35 cellular contexts compared by ENCODE assay signal in the genomic region with DNA sequence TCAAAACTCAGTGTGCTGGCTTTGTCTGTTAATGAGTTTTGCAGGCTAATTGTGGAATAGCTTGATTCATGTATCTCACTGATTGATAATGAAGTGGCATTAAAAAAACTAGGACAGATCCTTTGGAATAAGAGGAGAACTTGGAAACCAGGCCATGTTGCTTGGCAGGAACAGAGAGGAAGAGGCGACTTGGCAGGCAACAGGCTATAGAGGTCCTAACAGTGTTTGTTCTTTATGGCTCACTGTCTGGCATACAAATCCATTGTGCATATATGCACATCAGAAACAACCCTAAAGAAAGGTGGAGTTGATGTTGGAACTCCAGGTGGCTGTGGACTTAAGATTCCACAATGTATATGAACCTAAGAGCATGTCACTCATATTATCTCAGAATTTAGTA. TPM values are rescaled to one million over a fixed set of nuclear protein-coding genes. Genes with fewer than 3 reads are reported as not detected.
"Had no signal": no experiment of that assay in that cellular context is flagged by ENCODE, and none has a peak within 500 bp of the region (broad histone marks: within the 10 kb centered on the region; RNA-seq: fewer than 3 reads in every experiment).

No MANE protein-coding gene starts in this region.

- ATAC-seq: activated CD4-positive, alpha-beta T cell treated with anti-CD3 and anti-CD28 coated beads for 36 hours; activated CD8-positive, alpha-beta memory T cell treated with anti-CD3 and anti-CD28 coated beads, Interleukin-2, amount 10 ng/mL, durations not matched to agents 7 days and 5 days; activated CD8-positive, alpha-beta T cell treated with anti-CD3 and anti-CD28 coated beads, Interleukin-2, amount 10 ng/mL, durations not matched to agents 7 days and 5 days; activated naive CD4-positive, alpha-beta T cell treated with anti-CD3 and anti-CD28 coated beads, Interleukin-2, amount 50 U/mL, for 72 hours; effector memory CD8-positive, alpha-beta T cell; foreskin keratinocyte; gastrocnemius medialis had no signal

- H3K36me3 ChIP-seq: ascending aorta, breast epithelium, esophagus muscularis mucosa, gastrocnemius medialis had no signal

- FAIRE-seq: colon had no signal

- H3K4me1 Mint-ChIP-seq: activated CD4-positive, alpha-beta T cell treated with anti-CD3 and anti-CD28 coated beads for 36 hours; activated CD4-positive, alpha-beta T cell treated with anti-CD3 and anti-CD28 coated beads, Interleukin-2, amount 10 ng/mL, durations not matched to agents 24 days and 14 days; activated CD8-positive, alpha-beta memory T cell treated with anti-CD3 and anti-CD28 coated beads, Interleukin-2, amount 10 ng/mL, durations not matched to agents 7 days and 5 days; activated naive CD4-positive, alpha-beta T cell treated with anti-CD3 and anti-CD28 coated beads, Interleukin-2, amount 10 ng/mL, durations not matched to agents 7 days and 5 days; activated naive CD8-positive, alpha-beta T cell treated with anti-CD3 and anti-CD28 coated beads, Interleukin-2, amount 10 ng/mL, durations not matched to agents 7 days and 5 days; brain; central memory CD8-positive, alpha-beta T cell had no signal

- H3K4me3 Mint-ChIP-seq: activated CD4-positive, alpha-beta memory T cell treated with anti-CD3 and anti-CD28 coated beads for 36 hours; activated CD4-positive, alpha-beta T cell treated with anti-CD3 and anti-CD28 coated beads for 36 hours; activated CD4-positive, alpha-beta T cell treated with anti-CD3 and anti-CD28 coated beads, Interleukin-2, amount 10 ng/mL, durations not matched to agents 24 days and 14 days; activated CD8-positive, alpha-beta memory T cell treated with anti-CD3 and anti-CD28 coated beads, Interleukin-2, amount 10 ng/mL, durations not matched to agents 7 days and 5 days; activated CD8-positive, alpha-beta T cell treated with anti-CD3 and anti-CD28 coated beads, Interleukin-2, amount 10 ng/mL, durations not matched to agents 7 days and 5 days; activated naive CD4-positive, alpha-beta T cell treated with anti-CD3 and anti-CD28 coated beads, Interleukin-2, amount 10 ng/mL, durations not matched to agents 7 days and 5 days; activated naive CD8-positive, alpha-beta T cell treated with anti-CD3 and anti-CD28 coated beads, Interleukin-2, amount 10 ng/mL, durations not matched to agents 7 days and 5 days; activated T-helper 1 cell treated with anti-CD3 and anti-CD28 coated beads, Interleukin-12 subunit alpha, Interleukin-12 subunit beta, Interleukin-2, Interleukin-4 antibody, amounts not matched to agents 30 ng/mL and 10 ng/mL and 1 ng/mL, durations not matched to agents 14 hours and 24 hours and 36 hours; brain; central memory CD8-positive, alpha-beta T cell; effector memory CD8-positive, alpha-beta T cell had no signal

- H3K27me3 Mint-ChIP-seq: activated CD4-positive, alpha-beta T cell treated with anti-CD3 and anti-CD28 coated beads, Interleukin-2, amount 10 ng/mL, durations not matched to agents 24 days and 14 days; activated naive CD4-positive, alpha-beta T cell treated with anti-CD3 and anti-CD28 coated beads, Interleukin-2, amount 10 ng/mL, durations not matched to agents 7 days and 5 days; activated naive CD8-positive, alpha-beta T cell treated with anti-CD3 and anti-CD28 coated beads, Interleukin-2, amount 10 ng/mL, durations not matched to agents 7 days and 5 days; brain had no signal

- H3K27me3 ChIP-seq: ascending aorta, breast epithelium, esophagus muscularis mucosa, foreskin keratinocyte, gastrocnemius medialis had no signal

- H3K36me3 Mint-ChIP-seq: activated CD4-positive, alpha-beta memory T cell treated with anti-CD3 and anti-CD28 coated beads for 36 hours; activated CD8-positive, alpha-beta memory T cell treated with anti-CD3 and anti-CD28 coated beads, Interleukin-2, amount 10 ng/mL, durations not matched to agents 7 days and 5 days; activated naive CD4-positive, alpha-beta T cell treated with anti-CD3 and anti-CD28 coated beads, Interleukin-2, amount 10 ng/mL, durations not matched to agents 7 days and 5 days; activated naive CD4-positive, alpha-beta T cell treated with anti-CD3 and anti-CD28 coated beads, Interleukin-2, amount 50 U/mL, for 72 hours; activated naive CD8-positive, alpha-beta T cell treated with anti-CD3 and anti-CD28 coated beads, Interleukin-2, amount 10 ng/mL, durations not matched to agents 7 days and 5 days; brain had no signal

- H3K27ac Mint-ChIP-seq: activated CD4-positive, alpha-beta memory T cell treated with anti-CD3 and anti-CD28 coated beads for 36 hours; activated CD4-positive, alpha-beta T cell treated with anti-CD3 and anti-CD28 coated beads for 36 hours; activated CD4-positive, alpha-beta T cell treated with anti-CD3 and anti-CD28 coated beads, Interleukin-2, amount 10 ng/mL, durations not matched to agents 24 days and 14 days; activated CD8-positive, alpha-beta memory T cell treated with anti-CD3 and anti-CD28 coated beads, Interleukin-2, amount 10 ng/mL, durations not matched to agents 7 days and 5 days; activated CD8-positive, alpha-beta T cell treated with anti-CD3 and anti-CD28 coated beads, Interleukin-2, amount 10 ng/mL, durations not matched to agents 7 days and 5 days; activated naive CD4-positive, alpha-beta T cell treated with anti-CD3 and anti-CD28 coated beads, Interleukin-2, amount 10 ng/mL, durations not matched to agents 7 days and 5 days; activated naive CD4-positive, alpha-beta T cell treated with anti-CD3 and anti-CD28 coated beads, Interleukin-2, amount 50 U/mL, for 72 hours; activated naive CD8-positive, alpha-beta T cell treated with anti-CD3 and anti-CD28 coated beads, Interleukin-2, amount 10 ng/mL, durations not matched to agents 7 days and 5 days; activated T-helper 1 cell treated with anti-CD3 and anti-CD28 coated beads, Interleukin-12 subunit alpha, Interleukin-12 subunit beta, Interleukin-2, Interleukin-4 antibody, amounts not matched to agents 30 ng/mL and 10 ng/mL and 1 ng/mL, durations not matched to agents 14 hours and 24 hours and 36 hours; brain; effector memory CD8-positive, alpha-beta T cell had no signal

- H3K9me3 Mint-ChIP-seq: activated CD4-positive, alpha-beta memory T cell treated with anti-CD3 and anti-CD28 coated beads for 36 hours; activated CD4-positive, alpha-beta T cell treated with anti-CD3 and anti-CD28 coated beads, Interleukin-2, amount 10 ng/mL, durations not matched to agents 24 days and 14 days; activated naive CD4-positive, alpha-beta T cell treated with anti-CD3 and anti-CD28 coated beads, Interleukin-2, amount 10 ng/mL, durations not matched to agents 7 days and 5 days; activated naive CD4-positive, alpha-beta T cell treated with anti-CD3 and anti-CD28 coated beads, Interleukin-2, amount 50 U/mL, for 72 hours; activated naive CD8-positive, alpha-beta T cell treated with anti-CD3 and anti-CD28 coated beads, Interleukin-2, amount 10 ng/mL, durations not matched to agents 7 days and 5 days; activated T-helper 1 cell treated with anti-CD3 and anti-CD28 coated beads, Interleukin-12 subunit alpha, Interleukin-12 subunit beta, Interleukin-2, Interleukin-4 antibody, amounts not matched to agents 30 ng/mL and 10 ng/mL and 1 ng/mL, durations not matched to agents 14 hours and 24 hours and 36 hours had no signal

- H3K4me3 ChIP-seq: ascending aorta, breast epithelium, esophagus muscularis mucosa, gastrocnemius medialis had no signal

- DNase-seq: activated CD4-positive, alpha-beta memory T cell treated with anti-CD3 and anti-CD28 coated beads for 36 hours; activated CD4-positive, alpha-beta T cell treated with anti-CD3 and anti-CD28 coated beads for 36 hours; activated CD4-positive, alpha-beta T cell treated with anti-CD3 and anti-CD28 coated beads, Interleukin-2, amount 10 ng/mL, durations not matched to agents 24 days and 14 days; activated CD4-positive, CD25-positive, alpha-beta regulatory T cell; activated CD4-positive, CD25-positive, alpha-beta regulatory T cell treated with anti-CD3 and anti-CD28 coated beads, Interleukin-2, amount 50 U/mL, for 72 hours; activated CD8-positive, alpha-beta memory T cell treated with anti-CD3 and anti-CD28 coated beads, Interleukin-2, amount 10 ng/mL, durations not matched to agents 7 days and 5 days; activated CD8-positive, alpha-beta memory T cell treated with anti-CD3 and anti-CD28 coated beads, Interleukin-2, amount 50 U/mL, for 4 hours; activated CD8-positive, alpha-beta T cell treated with anti-CD3 and anti-CD28 coated beads, Interleukin-2, amount 10 ng/mL, durations not matched to agents 7 days and 5 days; activated gamma-delta T cell; activated naive CD4-positive, alpha-beta T cell; activated naive CD4-positive, alpha-beta T cell treated with anti-CD3 and anti-CD28 coated beads, Interleukin-2, amount 10 ng/mL, durations not matched to agents 7 days and 5 days; activated naive CD8-positive, alpha-beta T cell treated with anti-CD3 and anti-CD28 coated beads, Interleukin-2, amount 10 ng/mL, durations not matched to agents 7 days and 5 days; activated T-cell treated with anti-CD3 and anti-CD28 coated beads, Interleukin-2, amount 50 U/mL, for 1 hour; activated T-cell treated with anti-CD3 and anti-CD28 coated beads, Interleukin-2, amount 50 U/mL, for 48 hours; cortex of kidney; dermis blood vessel endothelial cell; effector CD4-positive, alpha-beta T cell; effector memory CD8-positive, alpha-beta T cell; erythroblast; foreskin keratinocyte; gastrocnemius medialis; glutamatergic neuron; T-helper 2 cell had no signal

- H3K9me3 ChIP-seq: ascending aorta, breast epithelium, esophagus muscularis mucosa, gastrocnemius medialis had no signal

RNA-seq across cellular contexts. Expression of gene OR9I1, which starts 17.5 kb away (rescaled TPM):
- total RNA-seq: activated CD4-positive, alpha-beta memory T cell treated with anti-CD3 and anti-CD28 coated beads for 36 hours; activated CD4-positive, alpha-beta T cell treated with anti-CD3 and anti-CD28 coated beads for 36 hours; activated CD4-positive, alpha-beta T cell treated with anti-CD3 and anti-CD28 coated beads, Interleukin-2, amount 10 ng/mL, durations not matched to agents 24 days and 14 days; activated CD8-positive, alpha-beta memory T cell treated with anti-CD3 and anti-CD28 coated beads for 36 hours; activated CD8-positive, alpha-beta memory T cell treated with anti-CD3 and anti-CD28 coated beads, Interleukin-2, amount 10 ng/mL, durations not matched to agents 7 days and 5 days; activated CD8-positive, alpha-beta T cell treated with anti-CD3 and anti-CD28 coated beads, Interleukin-2, amount 10 ng/mL, durations not matched to agents 7 days and 5 days; activated naive CD4-positive, alpha-beta T cell treated with anti-CD3 and anti-CD28 coated beads, Interleukin-2, amount 50 U/mL, for 72 hours; activated naive CD8-positive, alpha-beta T cell treated with anti-CD3 and anti-CD28 coated beads, Interleukin-2, amount 10 ng/mL, durations not matched to agents 7 days and 5 days; activated T-helper 1 cell treated with anti-CD3 and anti-CD28 coated beads, Interleukin-12 subunit alpha, Interleukin-12 subunit beta, Interleukin-2, Interleukin-4 antibody, amounts not matched to agents 30 ng/mL and 10 ng/mL and 1 ng/mL, durations not matched to agents 14 hours and 24 hours and 36 hours; ascending aorta; breast epithelium; cardiac septum; chondrocyte; dermis blood vessel endothelial cell; esophagus muscularis mucosa; foreskin keratinocyte; gastrocnemius medialis; T-helper 1 cell treated with Interleukin-12 subunit alpha and Interleukin-12 subunit beta and Interleukin-4 antibody, amounts not matched to agents 30 ng/mL and 1 ng/mL, for 36 hours had no signal

RNA-seq across cellular contexts. Expression of gene OR9Q2, which starts 46.1 kb away (rescaled TPM):
- total RNA-seq: activated CD4-positive, alpha-beta memory T cell treated with anti-CD3 and anti-CD28 coated beads for 36 hours; activated CD4-positive, alpha-beta T cell treated with anti-CD3 and anti-CD28 coated beads for 36 hours; activated CD4-positive, alpha-beta T cell treated with anti-CD3 and anti-CD28 coated beads, Interleukin-2, amount 10 ng/mL, durations not matched to agents 24 days and 14 days; activated CD8-positive, alpha-beta memory T cell treated with anti-CD3 and anti-CD28 coated beads for 36 hours; activated CD8-positive, alpha-beta memory T cell treated with anti-CD3 and anti-CD28 coated beads, Interleukin-2, amount 10 ng/mL, durations not matched to agents 7 days and 5 days; activated CD8-positive, alpha-beta T cell treated with anti-CD3 and anti-CD28 coated beads, Interleukin-2, amount 10 ng/mL, durations not matched to agents 7 days and 5 days; activated naive CD4-positive, alpha-beta T cell treated with anti-CD3 and anti-CD28 coated beads, Interleukin-2, amount 50 U/mL, for 72 hours; activated naive CD8-positive, alpha-beta T cell treated with anti-CD3 and anti-CD28 coated beads, Interleukin-2, amount 10 ng/mL, durations not matched to agents 7 days and 5 days; activated T-helper 1 cell treated with anti-CD3 and anti-CD28 coated beads, Interleukin-12 subunit alpha, Interleukin-12 subunit beta, Interleukin-2, Interleukin-4 antibody, amounts not matched to agents 30 ng/mL and 10 ng/mL and 1 ng/mL, durations not matched to agents 14 hours and 24 hours and 36 hours; ascending aorta; breast epithelium; cardiac septum; chondrocyte; dermis blood vessel endothelial cell; esophagus muscularis mucosa; foreskin keratinocyte; gastrocnemius medialis; T-helper 1 cell treated with Interleukin-12 subunit alpha and Interleukin-12 subunit beta and Interleukin-4 antibody, amounts not matched to agents 30 ng/mL and 1 ng/mL, for 36 hours had no signal
